14 cellular contexts compared by ENCODE assay signal in the genomic region with DNA sequence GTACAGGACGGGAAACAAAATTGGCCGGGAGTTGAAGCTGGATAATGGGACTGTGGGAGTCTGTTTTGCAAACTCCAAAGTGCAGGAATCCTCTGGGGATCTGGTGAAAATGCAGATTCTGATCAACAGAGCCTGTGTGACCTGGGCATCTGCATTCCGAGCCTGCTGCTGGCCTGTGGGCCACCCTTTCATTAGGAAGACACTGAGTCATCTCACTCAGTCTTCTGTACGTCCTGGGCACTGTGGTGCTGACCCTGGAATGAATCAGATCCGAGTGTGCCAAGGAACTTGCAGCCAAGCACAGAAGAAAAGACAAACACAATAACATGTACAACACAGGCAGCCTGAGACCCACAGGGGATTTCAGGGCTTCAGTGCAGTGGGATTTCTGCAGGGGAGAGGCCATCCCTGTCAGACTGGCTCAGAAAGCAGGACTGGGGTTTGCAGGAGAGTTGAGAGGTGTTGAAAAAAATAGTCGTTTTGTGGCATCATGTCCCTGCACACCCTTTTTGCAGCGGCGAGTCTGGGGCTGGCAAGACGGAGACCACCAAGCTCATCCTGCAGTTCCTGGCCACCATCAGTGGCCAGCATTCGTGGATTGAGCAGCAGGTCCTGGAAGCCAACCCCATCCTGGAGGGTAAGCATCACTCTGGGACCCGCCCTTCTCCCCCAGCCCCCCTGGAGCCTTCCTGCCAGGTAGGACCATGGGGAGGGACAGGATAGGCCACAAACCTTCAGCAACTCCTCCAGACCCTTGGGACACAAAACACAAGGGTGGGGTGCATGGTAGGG. TPM values are rescaled to one million over a fixed set of nuclear protein-coding genes. Genes with fewer than 3 reads are reported as not detected.
DNase-seq lines count a peak whose midpoint lies in the region; ATAC-seq, FAIRE-seq and TF ChIP-seq lines count a peak whose summit lies in the region.
"Had no signal": no experiment of that assay in that cellular context is flagged by ENCODE, and none has a peak within 500 bp of the region (broad histone marks: within the 10 kb centered on the region; RNA-seq: fewer than 3 reads in every experiment).

No MANE protein-coding gene starts in this region.

- no peak overlapping the region for H3K4me3 ChIP-seq in body of pancreas
- no peak overlapping the region for H3K4me3 ChIP-seq in spleen

- WGBS in body of pancreas, 2 donors = 52 to 66% methylated on average over 6 to 11 of the region's 11 CpGs
- WGBS in spleen, 5 donors = 77 to 89% (median 82%) methylated on average over 10 to 11 of the region's 11 CpGs

- H3K4me1 ChIP-seq in body of pancreas = no peaks in the 10 kb centered on the region
- H3K4me1 ChIP-seq in spleen = peaks cover 0 to 6% (median 0%) of the 10 kb centered on the region in 6 donors

- H3K36me3 ChIP-seq in body of pancreas (replicated peaks in 1 of 2; ENCODE audit: insufficient read depth in 1 of 2, low read depth in 2 of 2) (no peaks in the 10 kb centered on the region), spleen (no peaks in the 10 kb centered on the region)

- no peaks in the 10 kb centered on the region for H3K9me3 ChIP-seq in body of pancreas
- no peaks in the 10 kb centered on the region for H3K9me3 ChIP-seq in spleen

- peak; percentile 77 for FAIRE-seq in H54 (lab: Jason Lieb, UNC)
- FAIRE-seq: GM19239 had no signal

- H3K27ac ChIP-seq in body of pancreas (no peak overlapping the region), spleen (no peak overlapping the region)

- no peak for TF ChIP-seq POLR2A in H54 (IDR thresholded peaks at IDR 0.05; ENCODE audit: low read depth, low read length)
- TF ChIP-seq POLR2A in body of pancreas (IDR thresholded peaks at IDR 0.05) = no peak
- TF ChIP-seq POLR2A in spleen (IDR thresholded peaks at IDR 0.05) = no peak

- H3K27me3 ChIP-seq in body of pancreas (no peaks in the 10 kb centered on the region), spleen (replicated peaks in 1 of 7) (no peaks in the 10 kb centered on the region)

- DNase-seq in H54 (ENCODE audit: insufficient read length, low spot score) (peak; percentile 78), body of pancreas (peak in 1 of 4 donors; percentile 19), left cardiac atrium (peak; percentile 48), spleen (peak; percentile 43), NCI-H510A (lab: John Stamatoyannopoulos, UW) (no peak), dedifferentiated amniotic fluid mesenchymal stem cell (ENCODE audit: extremely low spot score) (no peak), AML-193 (lab: John Stamatoyannopoulos, UW) (no peak), NCI-H1436 (lab: John Stamatoyannopoulos, UW) (no peak)
- DNase-seq: erythroblast; KBM-7; NCI-H82; stimulated activated CD4-positive, alpha-beta T cell treated with anti-CD3 and anti-CD28 coated beads, Interleukin-12 subunit alpha, Interleukin-12 subunit beta, amount 100 ng/mL, for 4 hours; T-helper 2 cell had no signal

- intact Hi-C loops in body of pancreas (cut with DNase I) (no loop called here), left cardiac atrium (cut with DNase I) (no loop called here), spleen (cut with DNase I; ENCODE audit: low total_unique reads) (no loop called here)

- ATAC-seq in body of pancreas (peak; percentile 9), left cardiac atrium (peak; percentile 53 to 80)

- TF ChIP-seq CTCF in body of pancreas (IDR thresholded peaks at IDR 0.05) (no peak), spleen (IDR thresholded peaks at IDR 0.05 in 8 of 11, conservative IDR thresholded peaks at IDR 0.05 in 3 of 11) (no peak)

RNA-seq across cellular contexts. Expression of gene MYO7B, which starts 34.0 kb away (rescaled TPM):
- total RNA-seq in body of pancreas (1 to 10 TPM in 1 of 2 donors, under 1 TPM in 1; 0.33 to 1.8 TPM), left cardiac atrium (under 1 TPM; 0.27 to 0.89 TPM), spleen (10 to 100 TPM; 32.3 to 55.7 (median 50.1) TPM)
- polyA plus RNA-seq in spleen = 100 to 1,000 TPM in 2 of 3 donors, 10 to 100 TPM in 1; 76.9 to 165 (median 103) TPM

RNA-seq across cellular contexts. Expression of gene IWS1, which starts 43.2 kb away (rescaled TPM):
- total RNA-seq in body of pancreas (10 to 100 TPM; 25.9 to 26.7 TPM), left cardiac atrium (10 to 100 TPM; 41.9 to 49.7 TPM), spleen (10 to 100 TPM; 40.5 to 59.7 (median 44.3) TPM)
- 10 to 100 TPM; 18.8 to 28.1 (median 22.0) TPM for polyA plus RNA-seq in spleen

Comparison
In these comparisons a context has a peak if more than half of its experiments do, and no peak if none do; other contexts are left out.
1. DNase-seq: peak in H54 (single experiment), left cardiac atrium (single experiment) and spleen (single experiment); none in NCI-H510A (single experiment), dedifferentiated amniotic fluid mesenchymal stem cell (single experiment), AML-193 (0 of 2) and NCI-H1436 (single experiment).
2. RNA of gene MYO7B, which starts 34.0 kb away (total RNA-seq): 32.3 to 55.7 TPM in spleen; 0.33 to 1.8 TPM in body of pancreas and 0.27 to 0.89 TPM in left cardiac atrium; every median in the first group is over 10 times any median in the second.